ENCODE assay signal across 8 cellular contexts in the genomic region with DNA sequence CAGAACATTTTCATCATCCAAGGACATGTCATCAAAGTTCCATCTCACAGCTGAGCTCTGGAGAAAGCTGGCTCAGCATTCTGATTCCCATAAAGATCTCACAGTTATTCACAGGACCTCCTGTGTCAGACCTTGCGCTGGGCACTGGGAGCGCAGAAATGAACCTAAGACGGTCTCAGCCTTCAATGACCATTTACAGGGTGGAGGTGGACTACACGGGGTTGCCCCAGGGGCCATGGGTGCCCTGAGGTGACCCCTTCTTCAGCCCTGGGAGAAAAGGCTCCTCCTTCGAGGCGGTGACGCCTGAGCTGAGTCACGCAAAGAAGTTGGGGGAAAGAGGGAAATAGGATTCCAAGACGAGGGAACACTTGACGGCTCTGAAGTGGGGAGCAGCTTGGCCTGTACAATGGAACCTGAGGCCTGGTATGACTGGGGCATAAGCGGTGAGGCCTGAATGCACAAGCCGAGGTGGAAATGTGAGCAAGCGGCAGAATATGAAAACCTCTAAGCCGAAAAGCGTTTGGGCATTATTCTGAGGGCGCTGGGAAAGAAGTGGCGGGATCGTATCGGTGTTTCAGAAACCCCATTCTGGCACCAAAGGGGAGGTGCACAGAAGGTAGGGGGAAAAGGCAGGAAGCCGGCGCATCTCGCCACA. TPM values are rescaled to one million over a fixed set of nuclear protein-coding genes. Genes with fewer than 3 reads are reported as not detected.
DNase-seq lines count a peak whose midpoint lies in the region; ATAC-seq, FAIRE-seq and TF ChIP-seq lines count a peak whose summit lies in the region.

No MANE protein-coding gene starts in this region.

- H3K36me3 ChIP-seq in BJ (ENCODE audit: control insufficient read depth, insufficient read depth, low read length) (peaks cover 22% of the 10 kb centered on the region), PC-9 (ENCODE audit: low read depth) (peaks cover under 1% of the 10 kb centered on the region; the same call in 1 of the 2 replicates), bronchial epithelial cell (ENCODE audit: control insufficient read depth, insufficient read depth, low read length) (peaks cover 22% of the 10 kb centered on the region)

- no peak for FAIRE-seq in bronchial epithelial cell (lab: Jason Lieb, UNC)

- peak overlapping the region; percentile 86 for H3K27ac ChIP-seq in PC-9
- peak overlapping the region; percentile 88 to 99 (median 97) for H3K27ac ChIP-seq in skin epidermis

- no peak for TF ChIP-seq CTCF in BJ (IDR thresholded peaks at IDR 0.05; ENCODE audit: insufficient read depth, low read depth, low read length)
- TF ChIP-seq CTCF in PC-9 (conservative IDR thresholded peaks at IDR 0.05): no peak
- TF ChIP-seq CTCF in bronchial epithelial cell (IDR thresholded peaks at IDR 0.05; ENCODE audit: insufficient read depth, low read length, severe bottlenecking): no peak

- peak overlapping the region; percentile 99 for H2AFZ ChIP-seq in PC-9

- POLR2A ChIA-PET in BJ (lab: Charles Lee) (no interaction called here), PC-9 (lab: Charles Lee; ENCODE audit: unreplicated experiment) (interaction anchor here (0.5 to 0.7 kb wide), 4 partner anchors 13 to 847 kb away, joined by 3 to 11 read pairs (median 4); no protein-coding TSS in a partner anchor)

- peaks cover 20% of the 10 kb centered on the region; the same call in 1 of the 2 replicates for H3F3A ChIP-seq in PC-9 (ENCODE audit: insufficient read depth, low read depth)

- H3K4me3 ChIP-seq in BJ (ENCODE audit: low read depth, low read length) (peak overlapping the region; percentile 97), PC-9 (peak overlapping the region; percentile 92), bronchial epithelial cell (ENCODE audit: low read depth, low read length) (peak overlapping the region; percentile 93), skin epidermis (peak overlapping the region; percentile 70 to 98 (median 84))

- H4K20me1 ChIP-seq in PC-9 (ENCODE audit: insufficient read depth): no peaks in the 10 kb centered on the region

- H3K4me1 ChIP-seq in PC-9 (replicated peaks; ENCODE audit: insufficient read depth): peaks cover 15% of the 10 kb centered on the region

- CTCF ChIA-PET in BJ (lab: Yijun Ruan, JAX): interaction anchor here (0.6 to 1.0 kb wide), 3 partner anchors 8 to 332 kb away, joined by 3 read pairs; partner anchors contain the start of gene KTI12
- CTCF ChIA-PET in PC-9 (lab: Charles Lee): no interaction called here

- peak; percentile 35 for DNase-seq in BJ (ENCODE audit: low read depth)
- DNase-seq in GM19240 (ENCODE audit: insufficient read length, low spot score): peak; percentile 56
- DNase-seq in PC-9: peak; percentile 78 to 81
- peak; percentile 71 for DNase-seq in bronchial epithelial cell (ENCODE audit: low read depth)
- peak; percentile 45 for DNase-seq in inferior parietal cortex (ENCODE audit: extremely low spot score)
- DNase-seq in OCI-M2 (lab: John Stamatoyannopoulos, UW; ENCODE audit: unreplicated experiment): no peak

- no peak for ATAC-seq in GM18517 (IDR thresholded peaks at IDR 0.05; ENCODE audit: unreplicated experiment)

- H3K9me2 ChIP-seq in PC-9 (ENCODE audit: insufficient read depth): no peaks in the 10 kb centered on the region

- no peaks in the 10 kb centered on the region for H3K9me3 ChIP-seq in PC-9 (ENCODE audit: insufficient read depth, low read depth)

- peaks cover 20% of the 10 kb centered on the region for H3K79me2 ChIP-seq in PC-9 (ENCODE audit: low read depth)

- BruUV-seq in PC-9 (replicated peaks; lab: Mats Ljungman, UMichigan): TSS peak; percentile 52

- H3K4me2 ChIP-seq in PC-9: peak overlapping the region; percentile 89

- intact Hi-C loops in PC-9 (cut with micrococcal nuclease; ENCODE audit: unreplicated experiment): loop anchor here (5.0 kb wide), 1 partner anchor 308 kb away; the partner anchor contains the start of genes BTF3L4 and TXNDC12

- H3K27me3 ChIP-seq in BJ (ENCODE audit: control insufficient read depth, insufficient read depth, low read length) (no peaks in the 10 kb centered on the region), PC-9 (ENCODE audit: insufficient read depth, low read depth) (no peaks in the 10 kb centered on the region), bronchial epithelial cell (ENCODE audit: control insufficient read depth, insufficient read depth, low read length) (no peaks in the 10 kb centered on the region)

RNA-seq across cellular contexts. Expression of gene CC2D1B, which starts 0.8 kb away (rescaled TPM):
- polyA plus RNA-seq in BJ (2011; rRNA removed): 13.1 and 18.9 TPM in 2 replicates
- 15.1 and 19.5 TPM in 2 replicates for polyA minus RNA-seq in BJ (2011; rRNA and poly(A)+ RNA removed)
- total RNA-seq in PC-9 (2021) (33.4 and 38.8 TPM in 2 replicates), bronchial epithelial cell (26.0 and 32.4 TPM in 2 replicates)

RNA-seq across cellular contexts. Expression of gene ORC1, which starts 39.0 kb away (rescaled TPM):
- 2.8 and 3.1 TPM in 2 replicates for polyA plus RNA-seq in BJ (2011; rRNA removed)
- polyA minus RNA-seq in BJ (2011; rRNA and poly(A)+ RNA removed): 1.6 and 3.1 TPM in 2 replicates
- total RNA-seq in PC-9 (2021): 17.6 and 21.2 TPM in 2 replicates
- 0.26 TPM in 2 replicates for total RNA-seq in bronchial epithelial cell

RNA-seq across cellular contexts. Expression of gene PRPF38A, which starts 39.2 kb away (rescaled TPM):
- polyA plus RNA-seq in BJ (2011; rRNA removed): 14.2 and 19.6 TPM in 2 replicates
- 12.3 and 14.5 TPM in 2 replicates for polyA minus RNA-seq in BJ (2011; rRNA and poly(A)+ RNA removed)
- 57.2 and 59.2 TPM in 2 replicates for total RNA-seq in PC-9 (2021)
- 6.6 and 8.7 TPM in 2 replicates for total RNA-seq in bronchial epithelial cell

Comparison
In these comparisons a context has a peak if more than half of its experiments do, and no peak if none do; other contexts are left out.
1. RNA of gene ORC1, which starts 39.0 kb away (total RNA-seq): 17.6 to 21.2 TPM in PC-9; 0.26 TPM in bronchial epithelial cell; every median in the first group is over 10 times any median in the second.
2. Peak in every context shown above with its lines, with median percentiles within 50 percentile points of each other: H3K4me3 ChIP-seq.